ENCODE assay signal across 1 cellular context in genomic region chr5:32298056-32298420, GRCh38.
TF ChIP-seq lines count a peak whose summit lies in the region.

No MANE protein-coding gene starts in this region.

TF ChIP-seq in K562, 482 proteins besides CTCF, POLR2A, EP300 and RAD21 (continued from another document):
- TF ChIP-seq, protein P1, sequence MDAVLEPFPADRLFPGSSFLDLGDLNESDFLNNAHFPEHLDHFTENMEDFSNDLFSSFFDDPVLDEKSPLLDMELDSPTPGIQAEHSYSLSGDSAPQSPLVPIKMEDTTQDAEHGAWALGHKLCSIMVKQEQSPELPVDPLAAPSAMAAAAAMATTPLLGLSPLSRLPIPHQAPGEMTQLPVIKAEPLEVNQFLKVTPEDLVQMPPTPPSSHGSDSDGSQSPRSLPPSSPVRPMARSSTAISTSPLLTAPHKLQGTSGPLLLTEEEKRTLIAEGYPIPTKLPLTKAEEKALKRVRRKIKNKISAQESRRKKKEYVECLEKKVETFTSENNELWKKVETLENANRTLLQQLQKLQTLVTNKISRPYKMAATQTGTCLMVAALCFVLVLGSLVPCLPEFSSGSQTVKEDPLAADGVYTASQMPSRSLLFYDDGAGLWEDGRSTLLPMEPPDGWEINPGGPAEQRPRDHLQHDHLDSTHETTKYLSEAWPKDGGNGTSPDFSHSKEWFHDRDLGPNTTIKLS (IDR thresholded peaks at IDR 0.05; ENCODE audit: borderline replicate concordance, low read depth): no peak
- TF ChIP-seq TFAM (CRISPR knock-in tag; conservative IDR thresholded peaks at IDR 0.05) (no peak), FOXM1 (IDR thresholded peaks at IDR 0.05; ENCODE audit: low read depth) (no peak), FOXM1 (CRISPR knock-in tag; IDR thresholded peaks at IDR 0.05; ENCODE audit: low read depth) (no peak), ZBTB9 (CRISPR knock-in tag; IDR thresholded peaks at IDR 0.05) (no peak), ZNF740 (CRISPR knock-in tag; IDR thresholded peaks at IDR 0.05) (no peak), ZNF740 (tag; IDR thresholded peaks at IDR 0.05) (0 out of 4 replicates have a peak, but pooled peaks of 1 of the 2 experiments have one; percentile 13), SAFB (IDR thresholded peaks at IDR 0.05; ENCODE audit: borderline replicate concordance, low read depth, low read length) (no peak), GABPB1 (CRISPR knock-in tag; IDR thresholded peaks at IDR 0.05) (no peak), SRSF3 (IDR thresholded peaks at IDR 0.05; ENCODE audit: insufficient read depth, low read length) (no peak), L3MBTL2 (IDR thresholded peaks at IDR 0.05) (no peak), RBBP5 (IDR thresholded peaks at IDR 0.05; ENCODE audit: borderline replicate concordance, insufficient read depth, low read length, poor library complexity, severe bottlenecking) (peak; percentile 33), JUNB (CRISPR knock-in tag; conservative IDR thresholded peaks at IDR 0.05) (no peak), ZNF407 (IDR thresholded peaks at IDR 0.05; ENCODE audit: low read depth) (no peak), HLTF (IDR thresholded peaks at IDR 0.05) (no peak), MCM7 (IDR thresholded peaks at IDR 0.05) (no peak), HDAC8 (tag; IDR thresholded peaks at IDR 0.05) (no peak), HDGF (IDR thresholded peaks at IDR 0.05) (no peak), IRF1 (CRISPR knock-in tag; IDR thresholded peaks at IDR 0.05; ENCODE audit: borderline replicate concordance) (no peak)
- TF ChIP-seq, protein P2, sequence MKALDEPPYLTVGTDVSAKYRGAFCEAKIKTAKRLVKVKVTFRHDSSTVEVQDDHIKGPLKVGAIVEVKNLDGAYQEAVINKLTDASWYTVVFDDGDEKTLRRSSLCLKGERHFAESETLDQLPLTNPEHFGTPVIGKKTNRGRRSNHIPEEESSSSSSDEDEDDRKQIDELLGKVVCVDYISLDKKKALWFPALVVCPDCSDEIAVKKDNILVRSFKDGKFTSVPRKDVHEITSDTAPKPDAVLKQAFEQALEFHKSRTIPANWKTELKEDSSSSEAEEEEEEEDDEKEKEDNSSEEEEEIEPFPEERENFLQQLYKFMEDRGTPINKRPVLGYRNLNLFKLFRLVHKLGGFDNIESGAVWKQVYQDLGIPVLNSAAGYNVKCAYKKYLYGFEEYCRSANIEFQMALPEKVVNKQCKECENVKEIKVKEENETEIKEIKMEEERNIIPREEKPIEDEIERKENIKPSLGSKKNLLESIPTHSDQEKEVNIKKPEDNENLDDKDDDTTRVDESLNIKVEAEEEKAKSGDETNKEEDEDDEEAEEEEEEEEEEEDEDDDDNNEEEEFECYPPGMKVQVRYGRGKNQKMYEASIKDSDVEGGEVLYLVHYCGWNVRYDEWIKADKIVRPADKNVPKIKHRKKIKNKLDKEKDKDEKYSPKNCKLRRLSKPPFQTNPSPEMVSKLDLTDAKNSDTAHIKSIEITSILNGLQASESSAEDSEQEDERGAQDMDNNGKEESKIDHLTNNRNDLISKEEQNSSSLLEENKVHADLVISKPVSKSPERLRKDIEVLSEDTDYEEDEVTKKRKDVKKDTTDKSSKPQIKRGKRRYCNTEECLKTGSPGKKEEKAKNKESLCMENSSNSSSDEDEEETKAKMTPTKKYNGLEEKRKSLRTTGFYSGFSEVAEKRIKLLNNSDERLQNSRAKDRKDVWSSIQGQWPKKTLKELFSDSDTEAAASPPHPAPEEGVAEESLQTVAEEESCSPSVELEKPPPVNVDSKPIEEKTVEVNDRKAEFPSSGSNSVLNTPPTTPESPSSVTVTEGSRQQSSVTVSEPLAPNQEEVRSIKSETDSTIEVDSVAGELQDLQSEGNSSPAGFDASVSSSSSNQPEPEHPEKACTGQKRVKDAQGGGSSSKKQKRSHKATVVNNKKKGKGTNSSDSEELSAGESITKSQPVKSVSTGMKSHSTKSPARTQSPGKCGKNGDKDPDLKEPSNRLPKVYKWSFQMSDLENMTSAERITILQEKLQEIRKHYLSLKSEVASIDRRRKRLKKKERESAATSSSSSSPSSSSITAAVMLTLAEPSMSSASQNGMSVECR (CRISPR knock-in tag; IDR thresholded peaks at IDR 0.05): no peak
- TF ChIP-seq, protein P3, sequence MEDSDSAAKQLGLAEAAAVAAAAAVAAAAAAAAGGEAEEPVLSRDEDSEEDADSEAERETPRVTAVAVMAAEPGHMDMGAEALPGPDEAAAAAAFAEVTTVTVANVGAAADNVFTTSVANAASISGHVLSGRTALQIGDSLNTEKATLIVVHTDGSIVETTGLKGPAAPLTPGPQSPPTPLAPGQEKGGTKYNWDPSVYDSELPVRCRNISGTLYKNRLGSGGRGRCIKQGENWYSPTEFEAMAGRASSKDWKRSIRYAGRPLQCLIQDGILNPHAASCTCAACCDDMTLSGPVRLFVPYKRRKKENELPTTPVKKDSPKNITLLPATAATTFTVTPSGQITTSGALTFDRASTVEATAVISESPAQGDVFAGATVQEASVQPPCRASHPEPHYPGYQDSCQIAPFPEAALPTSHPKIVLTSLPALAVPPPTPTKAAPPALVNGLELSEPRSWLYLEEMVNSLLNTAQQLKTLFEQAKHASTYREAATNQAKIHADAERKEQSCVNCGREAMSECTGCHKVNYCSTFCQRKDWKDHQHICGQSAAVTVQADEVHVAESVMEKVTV (CRISPR knock-in tag; IDR thresholded peaks at IDR 0.05): no peak
